Comparison of ENCODE assay signal across 6 cellular contexts in genomic region chr2:140073763-140074162, GRCh38.
DNase-seq lines count a peak whose midpoint lies in the region; FAIRE-seq and TF ChIP-seq lines count a peak whose summit lies in the region.
"Not testable (repeated sequence)": the region's sequence is repeated elsewhere in the genome, so short reads cannot be mapped to it uniquely, and the experiment has no call there.

No MANE protein-coding gene starts in this region.

- not testable (repeated sequence) for FAIRE-seq in kidney (lab: Jason Lieb, UNC)

- TF ChIP-seq CTCF in chondrocyte (IDR thresholded peaks at IDR 0.05); kidney (IDR thresholded peaks at IDR 0.05; ENCODE audit: borderline replicate concordance, extremely low read depth, insufficient read depth); testis (IDR thresholded peaks at IDR 0.05): not testable (repeated sequence)

- not testable (repeated sequence) for H3K9ac ChIP-seq in kidney (ENCODE audit: low read length in 2 of 2)

- H3K27ac ChIP-seq in kidney (ENCODE audit: low read depth in 2 of 2, low read length in 2 of 2); testis: not testable (repeated sequence)

- not testable (repeated sequence) for H3K9me3 Mint-ChIP-seq in chondrocyte (ENCODE audit: low read depth)

- H3K27me3 Mint-ChIP-seq in chondrocyte (ENCODE audit: low read depth): not testable (repeated sequence)

- 24 to 66% methylated on average over 5 to 18 of the region's 30 CpGs for WGBS in testis, 2 donors

- not testable (repeated sequence) for H3K36me3 ChIP-seq in kidney (ENCODE audit: control insufficient read depth in 1 of 2, insufficient read depth in 2 of 2, low read length in 2 of 2); testis (ENCODE audit: low read depth, missing control alignments)

- not testable (repeated sequence) for TF ChIP-seq POLR2A in testis (IDR thresholded peaks at IDR 0.05)

- intact Hi-C loops in kidney (cut with DNase I); testis (cut with DNase I; ENCODE audit: low total_unique reads): not testable (repeated sequence)

- not testable (repeated sequence) for H3K27ac Mint-ChIP-seq in chondrocyte (ENCODE audit: unreplicated experiment)

- not testable (repeated sequence) for H3K4me3 Mint-ChIP-seq in chondrocyte (ENCODE audit: unreplicated experiment)

- not testable (repeated sequence) for H3K4me3 ChIP-seq in kidney (ENCODE audit: low read length in 2 of 2)
- H3K4me3 ChIP-seq in testis: peak overlapping the region; percentile 15 to 45

- H3K4me1 Mint-ChIP-seq in chondrocyte (ENCODE audit: low read depth): not testable (repeated sequence)

- not testable (repeated sequence) for H3K4me1 ChIP-seq in kidney (ENCODE audit: control insufficient read depth in 1 of 2, insufficient read depth in 1 of 2, low read depth in 1 of 2, low read length in 2 of 2); testis

- DNase-seq in ELF-1 (ENCODE audit: low read depth, low spot score) (peak; percentile 4), NCI-H2227 (lab: John Stamatoyannopoulos, UW; ENCODE audit: unreplicated experiment) (peak; percentile 55), RPMI8226 (peak; percentile 6), chondrocyte (ENCODE audit: low spot score) (peak; percentile 90), kidney (peak; percentile 71), testis (peak; percentile 45)

- not testable (repeated sequence) for H3K27me3 ChIP-seq in testis

- H3K9me3 ChIP-seq in kidney (ENCODE audit: control insufficient read depth in 1 of 2, low read length in 2 of 2); testis: not testable (repeated sequence)

- H3K36me3 Mint-ChIP-seq in chondrocyte (ENCODE audit: low read depth): not testable (repeated sequence)

Comparison
In these comparisons a context has a peak if more than half of its experiments do, and no peak if none do; other contexts are left out.
1. DNase-seq: peak in every context shown above with its lines; median percentile 90 in chondrocyte; 71 in kidney; 55 in NCI-H2227; 45 in testis; 6 in RPMI8226; 4 in ELF-1.